Comparison of ENCODE assay signal across 19 cellular contexts in the genomic region with DNA sequence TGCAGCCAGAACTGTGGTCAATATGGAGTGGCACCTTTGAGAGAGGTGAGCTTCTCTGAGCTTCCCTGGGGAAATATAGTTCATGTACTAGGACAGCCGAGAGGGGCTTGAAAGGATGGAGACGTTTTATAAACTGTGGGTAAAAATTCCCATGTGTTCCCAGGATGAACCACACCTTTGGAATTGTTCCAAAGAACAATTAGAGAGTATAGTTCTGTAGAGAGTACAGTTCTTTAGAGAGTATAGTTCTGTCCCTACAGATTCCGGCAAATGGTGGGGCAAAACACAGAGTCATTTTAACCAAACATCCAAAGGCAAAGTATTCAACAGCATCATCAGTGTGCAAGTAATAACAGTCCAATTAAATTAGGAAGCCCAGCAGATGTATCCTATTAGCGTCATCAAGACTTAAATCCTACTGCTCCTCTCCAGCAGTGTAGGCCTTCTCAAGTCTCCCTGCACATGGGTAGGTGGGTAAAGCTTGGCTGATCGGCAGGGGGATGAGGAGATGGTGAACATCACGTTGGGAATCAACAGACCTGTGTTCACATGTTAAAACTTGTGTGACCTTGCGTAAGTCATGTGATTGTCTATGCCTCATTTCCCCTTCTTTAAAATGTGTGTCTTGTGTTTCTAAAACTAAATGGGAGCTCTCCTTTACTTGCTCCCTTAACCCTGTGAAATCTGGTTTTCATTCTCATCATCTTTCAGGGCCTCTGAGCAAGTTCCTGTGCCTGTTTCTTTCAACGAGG. TPM values are rescaled to one million over a fixed set of nuclear protein-coding genes. Genes with fewer than 3 reads are reported as not detected.
DNase-seq lines count a peak whose midpoint lies in the region; ATAC-seq, FAIRE-seq and TF ChIP-seq lines count a peak whose summit lies in the region.
"Had no signal": no experiment of that assay in that cellular context is flagged by ENCODE, and none has a peak within 500 bp of the region (broad histone marks: within the 10 kb centered on the region; RNA-seq: fewer than 3 reads in every experiment).

No MANE protein-coding gene starts in this region.

- H4K20me1 ChIP-seq in H1 (replicated peaks in 1 of 2; ENCODE audit: control insufficient read depth in 1 of 2, insufficient read depth in 2 of 2, low read length in 2 of 2) (no peaks in the 10 kb centered on the region), neural progenitor cell (ENCODE audit: low read depth) (no peaks in the 10 kb centered on the region)

- no peak overlapping the region for H3K4me3 Mint-ChIP-seq in neural progenitor cell
- H3K4me3 Mint-ChIP-seq in activated CD8-positive, alpha-beta T cell treated with anti-CD3 and anti-CD28 coated beads, Interleukin-2, amount 10 ng/mL, durations not matched to agents 7 days and 5 days, result no peak overlapping the region
- H3K4me3 Mint-ChIP-seq: CD8-positive, alpha-beta T cell had no signal

- H3K36me3 Mint-ChIP-seq in neural progenitor cell, result no peaks in the 10 kb centered on the region
- no peaks in the 10 kb centered on the region for H3K36me3 Mint-ChIP-seq in activated CD8-positive, alpha-beta T cell treated with anti-CD3 and anti-CD28 coated beads, Interleukin-2, amount 10 ng/mL, durations not matched to agents 7 days and 5 days (ENCODE audit: low read depth)
- H3K36me3 Mint-ChIP-seq: CD8-positive, alpha-beta T cell had no signal

- TF ChIP-seq CTCF in RWPE1 (conservative IDR thresholded peaks at IDR 0.05; ENCODE audit: low read depth), result no peak
- TF ChIP-seq CTCF in H1 (IDR thresholded peaks at IDR 0.05; ENCODE audit: control extremely low read depth in 1 of 3, insufficient read depth in 1 of 3, low read depth in 1 of 3, low read length in 3 of 3), result no peak
- no peak for TF ChIP-seq CTCF in neural progenitor cell (IDR thresholded peaks at IDR 0.05)
- TF ChIP-seq CTCF in lower leg skin (IDR thresholded peaks at IDR 0.05), result no peak

- no peak overlapping the region for H4K5ac ChIP-seq in H1 (ENCODE audit: insufficient read length, low read depth, low read length)

- H3K4me1 Mint-ChIP-seq in neural progenitor cell, result peaks cover 2% of the 10 kb centered on the region
- H3K4me1 Mint-ChIP-seq in activated CD8-positive, alpha-beta T cell treated with anti-CD3 and anti-CD28 coated beads, Interleukin-2, amount 10 ng/mL, durations not matched to agents 7 days and 5 days (ENCODE audit: low read depth), result no peaks in the 10 kb centered on the region

- H2BK20ac ChIP-seq in H1 (ENCODE audit: low read length), result no peak overlapping the region

- H3K9me3 Mint-ChIP-seq in neural progenitor cell, result no peaks in the 10 kb centered on the region
- no peaks in the 10 kb centered on the region for H3K9me3 Mint-ChIP-seq in activated CD8-positive, alpha-beta T cell treated with anti-CD3 and anti-CD28 coated beads, Interleukin-2, amount 10 ng/mL, durations not matched to agents 7 days and 5 days (ENCODE audit: insufficient read depth)
- H3K9me3 Mint-ChIP-seq: CD8-positive, alpha-beta T cell had no signal

- H3K18ac ChIP-seq in H1 (ENCODE audit: extremely low read depth, low read length), result no peak overlapping the region

- no peak overlapping the region for H4K91ac ChIP-seq in H1 (replicated peaks; ENCODE audit: insufficient read length, low read length)

- TF ChIP-seq EP300 in H1 (IDR thresholded peaks at IDR 0.05; ENCODE audit: borderline replicate concordance in 1 of 2, low read depth in 2 of 2, low read length in 2 of 2), result no peak

- H3K4me3 ChIP-seq in H1 (ENCODE audit: extremely low read depth in 1 of 4, insufficient read depth in 2 of 4, low read depth in 3 of 4, low read length in 4 of 4), result no peak overlapping the region
- H3K4me3 ChIP-seq in neural progenitor cell, result no peak overlapping the region
- H3K4me3 ChIP-seq in lower leg skin (ENCODE audit: low read depth, poor library complexity, severe bottlenecking), result no peak overlapping the region

- CTCF ChIA-PET in RWPE1 (lab: Yijun Ruan, JAX), result interaction anchor here (0.6 to 1.3 kb wide), 4 partner anchors 10 to 707 kb away, joined by 3 read pairs; no protein-coding TSS in a partner anchor
- CTCF ChIA-PET in H1 (lab: Charles Lee; ENCODE audit: partially characterized antibody), result interaction anchor here (1.1 to 20.7 kb wide), 8 partner anchors 9 to 100 kb away, joined by 3 to 240 read pairs (median 14); no protein-coding TSS in a partner anchor
- CTCF ChIA-PET in activated CD8-positive, alpha-beta T cell treated with anti-CD3 and anti-CD28 coated beads, Interleukin-2, amount 10 ng/mL, durations not matched to agents 7 days and 5 days (lab: Charles Lee), result no interaction called here

- no peak overlapping the region for H2BK5ac ChIP-seq in H1 (ENCODE audit: low read depth, low read length)

- WGBS in H1 (ENCODE audit: extremely low coverage in 1 of 2, insufficient coverage in 1 of 2, insufficient read length in 1 of 2, insufficient replicate concordance in 2 of 2, low coverage in 1 of 2, low lambda C conversion rate in 2 of 2, missing lambda C conversion rate in 1 of 2), 2 experiments, result 81% methylated on average over 8 of the region's 8 CpGs; no CpG with 5 or more reads in 1 of the 2 experiments
- 42 to 50% methylated on average over 8 of the region's 8 CpGs for WGBS in lower leg skin, 2 donors

- no peaks in the 10 kb centered on the region for H3F3A ChIP-seq in neural progenitor cell (ENCODE audit: low read depth)

- H3K9ac ChIP-seq in H1 (replicated peaks in 1 of 4; ENCODE audit: extremely low read depth in 1 of 4, low read depth in 3 of 4, low read length in 3 of 4) (no peak overlapping the region), neural progenitor cell (no peak overlapping the region)

- no peak overlapping the region for H2BK120ac ChIP-seq in H1 (replicated peaks; ENCODE audit: low read depth, low read length)

- no peak overlapping the region for H3K4ac ChIP-seq in H1 (replicated peaks; ENCODE audit: insufficient read length, low read depth, low read length)

- no peak overlapping the region for H2BK15ac ChIP-seq in H1 (ENCODE audit: low read length)

- H3K36me3 ChIP-seq in H1 (ENCODE audit: control insufficient read depth in 2 of 4, insufficient read depth in 4 of 4, low read length in 3 of 4) (no peaks in the 10 kb centered on the region), neural progenitor cell (no peaks in the 10 kb centered on the region)
- H3K36me3 ChIP-seq: BE2C had no signal

- H3K9me3 ChIP-seq in H1 (ENCODE audit: insufficient read depth in 2 of 2, low read depth in 1 of 2, low read length in 1 of 2) (no peaks in the 10 kb centered on the region), neural progenitor cell (ENCODE audit: low read depth) (no peaks in the 10 kb centered on the region)
- H3K9me3 ChIP-seq: BE2C had no signal

- peaks cover 0 to 8% (median 5%) of the 10 kb centered on the region in 4 experiments; a peak in 5 of 7 replicates for H3K4me1 ChIP-seq in H1 (replicated peaks in 1 of 4; ENCODE audit: control insufficient read depth in 3 of 4, insufficient read depth in 4 of 4, low read length in 3 of 4)
- H3K4me1 ChIP-seq in neural progenitor cell, result peaks cover 4% of the 10 kb centered on the region

- no peak for ATAC-seq in activated CD8-positive, alpha-beta T cell treated with anti-CD3 and anti-CD28 coated beads, Interleukin-2, amount 10 ng/mL, durations not matched to agents 7 days and 5 days
- ATAC-seq in HG02938 (IDR thresholded peaks at IDR 0.05; ENCODE audit: unreplicated experiment), result no peak
- ATAC-seq: CD8-positive, alpha-beta T cell; HCT116; Panc1 had no signal

- no peak overlapping the region for H3K4me2 ChIP-seq in H1 (ENCODE audit: insufficient read depth in 1 of 2, low read depth in 2 of 2, low read length in 2 of 2)
- H3K4me2 ChIP-seq in neural progenitor cell, result no peak overlapping the region

- H3K27ac Mint-ChIP-seq in neural progenitor cell, result no peak overlapping the region
- no peak overlapping the region for H3K27ac Mint-ChIP-seq in activated CD8-positive, alpha-beta T cell treated with anti-CD3 and anti-CD28 coated beads, Interleukin-2, amount 10 ng/mL, durations not matched to agents 7 days and 5 days
- H3K27ac Mint-ChIP-seq: CD8-positive, alpha-beta T cell had no signal

- H2BK12ac ChIP-seq in H1 (ENCODE audit: low read depth, low read length), result no peak overlapping the region

- H3K27ac ChIP-seq in RWPE1, result no peak overlapping the region
- no peak overlapping the region for H3K27ac ChIP-seq in H1 (ENCODE audit: low read depth, low read length)
- H3K27ac ChIP-seq in neural progenitor cell, result no peak overlapping the region

- H3K14ac ChIP-seq in H1 (ENCODE audit: insufficient read length), result no peak overlapping the region

- FAIRE-seq in H1 (lab: Jason Lieb, UNC), result no peak
- FAIRE-seq: GM19239 had no signal

- H4K8ac ChIP-seq in H1 (ENCODE audit: extremely low read depth, insufficient read depth, low read length), result no peak overlapping the region

- no peaks in the 10 kb centered on the region; a peak in 2 of 7 replicates for H3K27me3 ChIP-seq in H1 (replicated peaks in 1 of 4; ENCODE audit: control insufficient read depth in 3 of 4, extremely low read depth in 1 of 4, insufficient read depth in 3 of 4, low read length in 3 of 4)
- no peaks in the 10 kb centered on the region for H3K27me3 ChIP-seq in neural progenitor cell
- H3K27me3 ChIP-seq: BE2C had no signal

- no peak overlapping the region for H2AK5ac ChIP-seq in H1 (ENCODE audit: low read depth, low read length)

- no peak overlapping the region for H3K23ac ChIP-seq in H1 (ENCODE audit: insufficient read length)

- peaks cover 7% of the 10 kb centered on the region for H3K27me3 Mint-ChIP-seq in neural progenitor cell (ENCODE audit: insufficient read depth, low read depth)
- peaks cover 8% of the 10 kb centered on the region for H3K27me3 Mint-ChIP-seq in activated CD8-positive, alpha-beta T cell treated with anti-CD3 and anti-CD28 coated beads, Interleukin-2, amount 10 ng/mL, durations not matched to agents 7 days and 5 days (ENCODE audit: low read depth)

- H3K56ac ChIP-seq in H1 (replicated peaks; ENCODE audit: insufficient read length, low read depth, low read length), result no peak overlapping the region

- TF ChIP-seq RAD21 in H1 (IDR thresholded peaks at IDR 0.05 in 1 of 2, conservative IDR thresholded peaks at IDR 0.05 in 1 of 2; ENCODE audit: low read depth in 2 of 2, low read length in 2 of 2), result no peak

- H3K23me2 ChIP-seq in H1 (ENCODE audit: low read depth, low read length), result no peaks in the 10 kb centered on the region; the same call in 1 of the 2 replicates

- no peaks in the 10 kb centered on the region for H3K79me1 ChIP-seq in H1 (ENCODE audit: low read depth, low read length)

- H3K79me2 ChIP-seq in H1 (ENCODE audit: control insufficient read depth in 1 of 2, insufficient read depth in 2 of 2, low read length in 2 of 2) (no peaks in the 10 kb centered on the region), neural progenitor cell (ENCODE audit: low read depth) (no peaks in the 10 kb centered on the region)

- DNase-seq in NCI-H524 (lab: John Stamatoyannopoulos, UW) (peak; percentile 41 to 61), RWPE1 (ENCODE audit: low spot score) (peak; percentile 24), H1 (ENCODE audit: low read depth in 1 of 2, low spot score in 2 of 2) (no peak), neural progenitor cell (ENCODE audit: low spot score) (no peak), lower leg skin (ENCODE audit: low spot score in 2 of 2) (no peak)
- DNase-seq in activated CD8-positive, alpha-beta T cell treated with anti-CD3 and anti-CD28 coated beads, Interleukin-2, amount 10 ng/mL, durations not matched to agents 7 days and 5 days, result no peak
- DNase-seq: BE2C; CD8-positive, alpha-beta T cell; DND-41; GDM1; KG1; NCI-H1092; NCI-H1694; NCI-H526; SHP77 had no signal

- peak overlapping the region; percentile 19; the same call in 1 of the 2 replicates for H2AFZ ChIP-seq in H1 (ENCODE audit: low read length)
- peak overlapping the region; percentile 47 for H2AFZ ChIP-seq in neural progenitor cell (replicated peaks)

- intact Hi-C loops in lower leg skin (cut with DNase I; ENCODE audit: low total_unique reads), result loop anchor here (10.0 kb wide), 1 partner anchor 287 kb away; no protein-coding TSS in a partner anchor

- TF ChIP-seq POLR2A in H1 (IDR thresholded peaks at IDR 0.05; ENCODE audit: control extremely low read depth in 1 of 2, low read depth in 2 of 2, low read length in 2 of 2), result no peak
- TF ChIP-seq POLR2A in lower leg skin (IDR thresholded peaks at IDR 0.05), result no peak

- POLR2A ChIA-PET in RWPE1 (lab: Yijun Ruan, JAX; ENCODE audit: low non-redundant PET) (interaction anchor here (0.7 kb wide), 1 partner anchor 109 kb away, joined by 3 read pairs; a partner anchor contains a TSS), H1 (lab: Charles Lee; ENCODE audit: partially characterized antibody) (interaction anchor here (0.7 to 1.5 kb wide), 5 partner anchors 21 to 91 kb away, joined by 3 to 5 read pairs (median 3); a partner anchor contains a TSS)
- POLR2A ChIA-PET in activated CD8-positive, alpha-beta T cell treated with anti-CD3 and anti-CD28 coated beads, Interleukin-2, amount 10 ng/mL, durations not matched to agents 7 days and 5 days (lab: Charles Lee), result no interaction called here

RNA-seq across cellular contexts. Expression of a gene that starts 30.0 kb away (rescaled TPM):
- total RNA-seq in H1 (2021; fragmentation: NEBNext Ultra II Directional; extraction: Animal tissue kit (Norgen Biotek cat#: 25700)), result 99.7 and 103 TPM in 2 replicates
- polyA plus RNA-seq in H1 (2011; rRNA removed), result 15.7 and 21.0 TPM in 2 replicates
- polyA plus RNA-seq in H1 (2011; cell fraction: cytosol; rRNA removed), result 26.8 TPM
- polyA plus RNA-seq in H1 (2011; cell fraction: nucleus; rRNA removed), result 20.1 TPM
- 20.9 to 62.3 TPM (median 38.7 TPM) in 4 replicates for polyA plus RNA-seq in H1 (2012, experiment 1 of 2)
- 2.2 TPM for polyA plus RNA-seq in H1 (2012, experiment 2 of 2)
- 30.1 TPM for polyA plus RNA-seq in H1 (2013, experiment 1 of 2)
- polyA plus RNA-seq in H1 (2013, experiment 2 of 2), result 27.0 TPM
- 75.4 and 91.3 TPM in 2 replicates for polyA minus RNA-seq in H1 (2011; rRNA and poly(A)+ RNA removed)
- 48.4 TPM for polyA minus RNA-seq in H1 (2011; cell fraction: cytosol; rRNA and poly(A)+ RNA removed)
- polyA minus RNA-seq in H1 (2011; cell fraction: nucleus; rRNA and poly(A)+ RNA removed), result 57.5 TPM
- 55.7 and 87.7 TPM in 2 replicates for total RNA-seq in neural progenitor cell (ENCODE audit: low replicate concordance)
- 10 to 100 TPM; 28.4 to 43.5 (median 30.8) TPM for total RNA-seq in lower leg skin
- total RNA-seq in activated CD8-positive, alpha-beta T cell treated with anti-CD3 and anti-CD28 coated beads, Interleukin-2, amount 10 ng/mL, durations not matched to agents 7 days and 5 days, result 10 to 100 TPM; 52.5 to 62.4 TPM

Comparison
In these comparisons a context has a peak if more than half of its experiments do, and no peak if none do; other contexts are left out.
1. DNase-seq: peak in NCI-H524 (2 of 2) and RWPE1 (single experiment); none in H1 (0 of 2), neural progenitor cell (single experiment), lower leg skin (0 of 2) and activated CD8-positive, alpha-beta T cell treated with anti-CD3 and anti-CD28 coated beads, Interleukin-2, amount 10 ng/mL, durations not matched to agents 7 days and 5 days (single experiment).